ENCODE assay signal across 18 cellular contexts in genomic region chr3:23548706-23549105, GRCh38.
"Had no signal": no experiment of that assay in that cellular context is flagged by ENCODE, and none has a peak within 500 bp of the region (broad histone marks: within the 10 kb centered on the region; RNA-seq: fewer than 3 reads in every experiment).

No MANE protein-coding gene starts in this region.

- H3K27ac ChIP-seq: adrenal gland, cardiac muscle cell, hepatocyte, sigmoid colon, tibial nerve, uterus had no signal

- H3K9me3 ChIP-seq: adrenal gland, sigmoid colon, tibial nerve, uterus had no signal

- H3K79me2 ChIP-seq: hepatocyte had no signal

- H3K4me1 ChIP-seq: adrenal gland, sigmoid colon, uterus had no signal

- H3K9me3 Mint-ChIP-seq: endodermal cell; nephron; T-helper 2 cell treated with Interferon-gamma antibody and Interleukin-4, amounts not matched to agents 5 μg/mL and 100 μg/mL, for 36 hours had no signal

- H3K27me3 ChIP-seq: adrenal gland, cardiac muscle cell, hepatocyte, sigmoid colon, tibial nerve, uterus had no signal

- DNase-seq: activated CD4-positive, alpha-beta T cell treated with anti-CD3 and anti-CD28 coated beads, Interleukin-2, amount 50 U/mL, for 4 hours; activated effector memory CD4-positive, alpha-beta T cell treated with anti-CD3 and anti-CD28 coated beads, Interleukin-2, amount 50 U/mL, for 16 hours; activated naive CD4-positive, alpha-beta T cell treated with anti-CD3 and anti-CD28 coated beads, Interleukin-2, amount 50 U/mL, for 16 hours; activated T-cell treated with anti-CD3 and anti-CD28 coated beads, Interleukin-2, amount 50 U/mL, for 72 hours; adrenal gland; dermis blood vessel endothelial cell; endodermal cell; islet precursor cell; midbrain; nucleus accumbens; sigmoid colon; stimulated activated naive CD4-positive, alpha-beta T cell; uterus had no signal

- H2AFZ ChIP-seq: hepatocyte had no signal

- H3K4me2 ChIP-seq: hepatocyte had no signal

- H3K36me3 ChIP-seq: adrenal gland, cardiac muscle cell, sigmoid colon, tibial nerve, uterus had no signal

- H3K4me3 ChIP-seq: adrenal gland, cardiac muscle cell, hepatocyte, sigmoid colon, tibial nerve, uterus had no signal

- H3K4me3 Mint-ChIP-seq: activated T-cell treated with anti-CD3 and anti-CD28 coated beads, Interleukin-2, amount 50 U/mL, for 72 hours; endodermal cell; nephron; T-helper 2 cell treated with Interferon-gamma antibody and Interleukin-4, amounts not matched to agents 5 μg/mL and 100 μg/mL, for 36 hours had no signal

- H3K27ac Mint-ChIP-seq: endodermal cell; nephron; T-helper 2 cell treated with Interferon-gamma antibody and Interleukin-4, amounts not matched to agents 5 μg/mL and 100 μg/mL, for 36 hours had no signal
